Comparison of ENCODE assay signal across 8 cellular contexts in genomic region chr16:53346-54236, GRCh38. TPM values are rescaled to one million over a fixed set of nuclear protein-coding genes. Genes with fewer than 3 reads are reported as not detected.
DNase-seq lines count a peak whose midpoint lies in the region; ATAC-seq and TF ChIP-seq lines count a peak whose summit lies in the region.

Gene POLR3K (minus strand): TSS chr16:53608. CDS start chr16:53586, 22 bp downstream.
Gene SNRNP25 (plus strand): TSS chr16:53828. CDS start chr16:54017, 189 bp downstream.

- H3K27ac ChIP-seq in SU-DHL-6 (ENCODE audit: low read depth, low read length) = peak within 1 kb of the TSS; percentile 80
- peak within 1 kb of the TSS; percentile 31 for H3K27ac ChIP-seq in trophoblast cell (ENCODE audit: low read depth, low read length)
- peak within 1 kb of the TSS; percentile 80 to 94 (median 88) for H3K27ac ChIP-seq in transverse colon

- peak within 1 kb of the TSS; percentile 84 for H3K4me3 ChIP-seq in GM12865 (ENCODE audit: low read depth, low read length)
- H3K4me3 ChIP-seq in SU-DHL-6 (ENCODE audit: insufficient read depth, low read length, poor library complexity, severe bottlenecking) = peak within 1 kb of the TSS; percentile 98
- H3K4me3 ChIP-seq in trophoblast cell (ENCODE audit: low read depth, low read length) = peak within 1 kb of the TSS; percentile 84
- peak within 1 kb of the TSS; percentile 67 to 94 (median 79) for H3K4me3 ChIP-seq in transverse colon

- H2BK5ac ChIP-seq in trophoblast cell (ENCODE audit: low read depth, low read length, poor library complexity) = peak within 1 kb of the TSS; percentile 57

- H4K8ac ChIP-seq in trophoblast cell (ENCODE audit: low read depth, low read length) = peak within 1 kb of the TSS; percentile 97

- no peaks in the 10 kb centered on the region for H3K9me3 Mint-ChIP-seq in activated naive CD8-positive, alpha-beta T cell treated with anti-CD3 and anti-CD28 coated beads, Interleukin-2, amount 10 ng/mL, durations not matched to agents 7 days and 5 days

- peaks cover 8% of the 10 kb centered on the region; the same call in 1 of the 2 replicates for H4K20me1 ChIP-seq in SU-DHL-6 (ENCODE audit: low read depth, low read length)

- intact Hi-C loops in cardiac septum (cut with DNase I) (no loop called here), transverse colon (cut with DNase I; ENCODE audit: low total_unique reads) (no loop called here)

- H3K4me1 ChIP-seq in trophoblast cell (ENCODE audit: control insufficient read depth in 1 of 2, insufficient read depth in 2 of 2, low read length in 2 of 2) (peaks cover 3 to 6% of the 10 kb centered on the region in 2 experiments), transverse colon (peaks cover 3 to 26% (median 9%) of the 10 kb centered on the region in 4 donors)

- peaks cover 7% of the 10 kb centered on the region; the same call in 1 of the 2 replicates for H3K36me3 ChIP-seq in SU-DHL-6 (ENCODE audit: low read length)
- H3K36me3 ChIP-seq in trophoblast cell (ENCODE audit: control insufficient read depth in 1 of 2, insufficient read depth in 2 of 2, low read length in 2 of 2) = peaks cover 41% of the 10 kb centered on the region in 2 experiments
- H3K36me3 ChIP-seq in transverse colon = peaks cover 0 to 12% (median 3%) of the 10 kb centered on the region in 4 donors

- H3K4me2 ChIP-seq in SU-DHL-6 (ENCODE audit: low read depth, low read length, poor library complexity, severe bottlenecking) (peak within 1 kb of the TSS; percentile 96), trophoblast cell (ENCODE audit: low read length) (peak within 1 kb of the TSS; percentile 91)

- H3K9ac ChIP-seq in SU-DHL-6 (ENCODE audit: low read length) (peak within 1 kb of the TSS; percentile 97), trophoblast cell (ENCODE audit: low read length) (peak within 1 kb of the TSS; percentile 67)

- no peak within 1 kb of the TSS for H3K23ac ChIP-seq in trophoblast cell (ENCODE audit: low read length)

- H3K79me1 ChIP-seq in trophoblast cell (ENCODE audit: low read length) = peaks cover 8% of the 10 kb centered on the region

- peak within 1 kb of the TSS; percentile 43 for H3K4ac ChIP-seq in trophoblast cell (ENCODE audit: low read depth, low read length)

- in situ Hi-C loops in transverse colon (cut with MboI; ENCODE audit: low pct_ligation_motif_present in 1 of 4, low pct_unique_long_range_greater_than_20kb in 1 of 4, low sequenced_read_pairs in 3 of 4) = no loop called here

- H3K9me2 ChIP-seq in SU-DHL-6 (replicated peaks; ENCODE audit: insufficient read depth, low read length) = no peaks in the 10 kb centered on the region

- H2BK12ac ChIP-seq in trophoblast cell (ENCODE audit: low read length) = no peak within 1 kb of the TSS

- peak within 1 kb of the TSS; percentile 92 for H4K12ac ChIP-seq in trophoblast cell (ENCODE audit: low read depth, low read length)

- peak within 1 kb of the TSS; percentile 94 for H3K14ac ChIP-seq in trophoblast cell (ENCODE audit: low read length)

- no peak within 1 kb of the TSS for H2AK5ac ChIP-seq in trophoblast cell (ENCODE audit: low read length)

- H3K4me3 Mint-ChIP-seq in activated naive CD8-positive, alpha-beta T cell treated with anti-CD3 and anti-CD28 coated beads, Interleukin-2, amount 10 ng/mL, durations not matched to agents 7 days and 5 days = peak within 1 kb of the TSS; percentile 99

- H3K9me3 ChIP-seq in SU-DHL-6 (ENCODE audit: insufficient read depth, low read length) (no peaks in the 10 kb centered on the region), trophoblast cell (ENCODE audit: insufficient read depth, low read depth, low read length) (no peaks in the 10 kb centered on the region), transverse colon (no peaks in the 10 kb centered on the region)

- H3K27ac Mint-ChIP-seq in activated naive CD8-positive, alpha-beta T cell treated with anti-CD3 and anti-CD28 coated beads, Interleukin-2, amount 10 ng/mL, durations not matched to agents 7 days and 5 days = peak within 1 kb of the TSS; percentile 90

- TF ChIP-seq POLR2A in transverse colon (IDR thresholded peaks at IDR 0.05) = peak; percentile 70

- peak within 1 kb of the TSS; percentile 47 for H2BK120ac ChIP-seq in trophoblast cell (ENCODE audit: insufficient read depth, low read length, poor library complexity)

- H3K27me3 ChIP-seq in SU-DHL-6 (ENCODE audit: low read length) (no peaks in the 10 kb centered on the region), trophoblast cell (ENCODE audit: insufficient read depth, low read length) (no peaks in the 10 kb centered on the region), transverse colon (no peaks in the 10 kb centered on the region)

- 0 out of 2 replicates have a peak, but pooled peaks cover 3% of the 10 kb centered on the region for H3F3A ChIP-seq in SU-DHL-6 (ENCODE audit: insufficient read depth)

- H3K79me2 ChIP-seq in SU-DHL-6 (ENCODE audit: insufficient read depth, low read length) (peaks cover 51% of the 10 kb centered on the region), trophoblast cell (ENCODE audit: control insufficient read depth, insufficient read depth, low read length, poor library complexity) (peaks cover 3% of the 10 kb centered on the region)

- peaks cover 26% of the 10 kb centered on the region for H3K4me1 Mint-ChIP-seq in activated naive CD8-positive, alpha-beta T cell treated with anti-CD3 and anti-CD28 coated beads, Interleukin-2, amount 10 ng/mL, durations not matched to agents 7 days and 5 days

- WGBS in trophoblast cell (ENCODE audit: extremely low coverage, insufficient coverage, insufficient read length) = no CpG with 5 or more reads among the region's 91 CpGs
- WGBS in transverse colon (ENCODE audit: low coverage in 1 of 2), 2 donors = 0% methylated on average over 76 of the region's 91 CpGs; no CpG with 5 or more reads in 1 of the 2 donors

- peak within 1 kb of the TSS; percentile 55 for H3K18ac ChIP-seq in trophoblast cell (ENCODE audit: low read length)

- H2AFZ ChIP-seq in SU-DHL-6 (ENCODE audit: low read depth, low read length, severe bottlenecking) (peak within 1 kb of the TSS; percentile 87), trophoblast cell (ENCODE audit: insufficient read depth, low read length, poor library complexity) (peak within 1 kb of the TSS; percentile 96)

- no peaks in the 10 kb centered on the region for H3K27me3 Mint-ChIP-seq in activated naive CD8-positive, alpha-beta T cell treated with anti-CD3 and anti-CD28 coated beads, Interleukin-2, amount 10 ng/mL, durations not matched to agents 7 days and 5 days

- H3K36me3 Mint-ChIP-seq in activated naive CD8-positive, alpha-beta T cell treated with anti-CD3 and anti-CD28 coated beads, Interleukin-2, amount 10 ng/mL, durations not matched to agents 7 days and 5 days = peaks cover 23% of the 10 kb centered on the region

- TF ChIP-seq EP300 in transverse colon (IDR thresholded peaks at IDR 0.05; ENCODE audit: low read depth) = no peak

- POLR2A ChIA-PET in activated naive CD8-positive, alpha-beta T cell treated with anti-CD3 and anti-CD28 coated beads, Interleukin-2, amount 10 ng/mL, durations not matched to agents 7 days and 5 days (lab: Charles Lee) = interaction anchor here (0.6 to 2.1 kb wide), 15 partner anchors 9 to 1533 kb away, joined by 3 to 27 read pairs (median 4); partner anchors contain the start of gene MPG

- ATAC-seq in HG02759 (IDR thresholded peaks at IDR 0.05; ENCODE audit: unreplicated experiment) = peak; percentile 90
- ATAC-seq in activated naive CD8-positive, alpha-beta T cell treated with anti-CD3 and anti-CD28 coated beads, Interleukin-2, amount 10 ng/mL, durations not matched to agents 7 days and 5 days (ENCODE audit: low read depth) = peak; percentile 99

- DNase-seq in GM12865 (ENCODE audit: low read depth) (peak; percentile 99), NCI-H1417 (lab: John Stamatoyannopoulos, UW) (peak; percentile 98 to 99 (median 98)), cardiac septum (ENCODE audit: low spot score) (peak; percentile 100), trophoblast cell (peak; percentile 98), transverse colon (peak; percentile 99)
- peak; percentile 96 for DNase-seq in activated naive CD8-positive, alpha-beta T cell treated with anti-CD3 and anti-CD28 coated beads, Interleukin-2, amount 10 ng/mL, durations not matched to agents 7 days and 5 days

- TF ChIP-seq CTCF in GM12865 (IDR thresholded peaks at IDR 0.05; ENCODE audit: insufficient read depth, low read depth, low read length, missing control alignments) (no peak), SU-DHL-6 (IDR thresholded peaks at IDR 0.05; ENCODE audit: insufficient read depth, low read length, poor library complexity, severe bottlenecking) (no peak), transverse colon (IDR thresholded peaks at IDR 0.05) (no peak)

- peak within 1 kb of the TSS; percentile 74 for H4K91ac ChIP-seq in trophoblast cell (ENCODE audit: low read depth, low read length)

RNA-seq across cellular contexts. Expression of gene POLR3K, which starts in this region (rescaled TPM):
- 10 to 100 TPM; 29.2 to 30.1 TPM for total RNA-seq in activated naive CD8-positive, alpha-beta T cell treated with anti-CD3 and anti-CD28 coated beads, Interleukin-2, amount 10 ng/mL, durations not matched to agents 7 days and 5 days
- total RNA-seq in cardiac septum (9.2 TPM), transverse colon (10 to 100 TPM in 1 of 4 donors, 1 to 10 TPM in 2, not detected in 1; 4.6 to 12.7 (median 5.2) TPM)
- polyA plus RNA-seq in trophoblast cell (2013) = 10.9 and 11.8 TPM in 2 replicates

RNA-seq across cellular contexts. Expression of gene SNRNP25, which starts in this region (rescaled TPM):
- 10 to 100 TPM; 52.8 to 59.1 TPM for total RNA-seq in activated naive CD8-positive, alpha-beta T cell treated with anti-CD3 and anti-CD28 coated beads, Interleukin-2, amount 10 ng/mL, durations not matched to agents 7 days and 5 days
- total RNA-seq in cardiac septum (45.6 TPM), transverse colon (10 to 100 TPM in 3 of 4 donors, 1 to 10 TPM in 1; 5.6 to 27.9 (median 20.2) TPM)
- 24.3 and 24.7 TPM in 2 replicates for polyA plus RNA-seq in trophoblast cell (2013)

Comparison
In these comparisons a context has a peak if more than half of its experiments do, and no peak if none do; other contexts are left out.
1. Peak in every context shown above with its lines: DNase-seq, ATAC-seq, H3K4me3 ChIP-seq and H3K27ac ChIP-seq.
2. H3K27ac ChIP-seq: peak in every context shown above with its lines; median percentile 88 in transverse colon; 80 in SU-DHL-6; 31 in trophoblast cell.